18 cellular contexts compared by ENCODE assay signal in the genomic region with DNA sequence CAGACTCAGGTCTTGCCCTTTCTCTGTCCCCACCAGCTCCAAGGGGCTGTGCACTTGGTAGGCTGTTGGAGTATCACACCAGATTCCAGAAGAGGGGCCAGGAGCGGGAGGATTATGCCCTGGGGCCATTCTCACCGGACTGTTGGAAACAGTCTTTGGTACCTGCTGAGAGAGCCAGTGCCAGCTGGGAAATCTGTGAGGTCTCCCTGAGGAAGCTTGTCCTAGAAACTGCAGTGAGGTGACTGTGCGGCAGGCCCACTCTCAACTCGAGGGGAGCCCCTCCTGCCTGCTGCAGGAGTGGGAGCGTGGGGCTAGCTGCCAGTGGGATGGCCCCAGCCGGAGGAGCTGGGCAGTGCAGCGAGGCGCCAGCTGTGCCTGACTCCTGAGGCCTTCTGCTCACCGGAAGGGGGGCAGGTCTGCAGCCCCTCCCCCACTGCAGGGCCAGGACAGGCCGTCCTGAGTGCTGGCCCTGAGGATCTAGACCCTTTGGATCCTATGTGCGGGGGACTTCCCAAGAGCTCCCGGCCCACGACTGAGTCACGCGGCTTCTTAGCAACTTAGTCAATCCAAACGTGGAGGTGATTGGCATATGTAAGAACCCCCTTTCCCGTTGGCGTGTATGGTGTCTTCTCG.
DNase-seq lines count a peak whose midpoint lies in the region; ATAC-seq and TF ChIP-seq lines count a peak whose summit lies in the region.
"Had no signal": no experiment of that assay in that cellular context is flagged by ENCODE, and none has a peak within 500 bp of the region (broad histone marks: within the 10 kb centered on the region; RNA-seq: fewer than 3 reads in every experiment).

No MANE protein-coding gene starts in this region.

- H3K36me3 ChIP-seq in right atrium auricular region (no peaks in the 10 kb centered on the region), aorta (ENCODE audit: control insufficient read depth in 1 of 2, insufficient read depth in 2 of 2, low read length in 1 of 2) (no peaks in the 10 kb centered on the region), prostate gland (no peaks in the 10 kb centered on the region)
- H3K36me3 ChIP-seq: cardiac muscle cell had no signal

- no peaks in the 10 kb centered on the region for H3K9me3 ChIP-seq in right atrium auricular region
- H3K9me3 ChIP-seq in aorta (ENCODE audit: control insufficient read depth, low read length) = no peaks in the 10 kb centered on the region
- H3K9me3 ChIP-seq in prostate gland = no peaks in the 10 kb centered on the region
- H3K9me3 ChIP-seq: testis had no signal

- peaks cover 0 to 59% of the 10 kb centered on the region in 2 donors for H3K4me1 ChIP-seq in right atrium auricular region
- H3K4me1 ChIP-seq in aorta (ENCODE audit: control insufficient read depth in 1 of 2, insufficient read depth in 2 of 2, low read length in 2 of 2) = peaks cover 6 to 12% of the 10 kb centered on the region in 2 donors
- H3K4me1 ChIP-seq in prostate gland (replicated peaks) = no peaks in the 10 kb centered on the region

- peaks cover 57% of the 10 kb centered on the region for H3K4me1 Mint-ChIP-seq in osteocyte (ENCODE audit: unreplicated experiment)
- H3K4me1 Mint-ChIP-seq: activated CD4-positive, alpha-beta T cell treated with anti-CD3 and anti-CD28 coated beads, Interleukin-2, amount 10 ng/mL, durations not matched to agents 7 days and 5 days had no signal

- peak overlapping the region; percentile 67 for H3K27ac Mint-ChIP-seq in osteocyte (ENCODE audit: unreplicated experiment)
- H3K27ac Mint-ChIP-seq: activated CD4-positive, alpha-beta T cell treated with anti-CD3 and anti-CD28 coated beads, Interleukin-2, amount 10 ng/mL, durations not matched to agents 7 days and 5 days; natural killer cell treated with Interleukin-12 subunit alpha and Interleukin-12 subunit beta and Interleukin-15 and Interleukin-18, amount 100 ng/mL, for 72 hours; progenitor cell of endocrine pancreas had no signal

- intact Hi-C loops in aorta (cut with DNase I) (loop anchor here in 1 of 2 donors (5.0 kb wide), 1 partner anchor 34 kb away; no protein-coding TSS in a partner anchor), prostate gland (cut with DNase I) (no loop called here)

- WGBS in aorta, 2 donors = 19 to 20% methylated on average over 19 of the region's 19 CpGs
- 80% methylated on average over 19 of the region's 19 CpGs for WGBS in prostate gland

- H3K4me3 Mint-ChIP-seq in osteocyte (ENCODE audit: unreplicated experiment) = no peak overlapping the region
- H3K4me3 Mint-ChIP-seq: activated CD4-positive, alpha-beta T cell treated with anti-CD3 and anti-CD28 coated beads, Interleukin-2, amount 10 ng/mL, durations not matched to agents 7 days and 5 days; natural killer cell treated with Interleukin-12 subunit alpha and Interleukin-12 subunit beta and Interleukin-15 and Interleukin-18, amount 100 ng/mL, for 72 hours had no signal

- H3K27me3 Mint-ChIP-seq in osteocyte (ENCODE audit: unreplicated experiment) = no peaks in the 10 kb centered on the region

- ATAC-seq in aorta (ENCODE audit: low FRiP score) (peak; percentile 23), HG02763 (IDR thresholded peaks at IDR 0.05; ENCODE audit: unreplicated experiment) (no peak)

- no peak for TF ChIP-seq POLR2A in prostate gland (IDR thresholded peaks at IDR 0.05)

- H3K36me3 Mint-ChIP-seq in osteocyte (ENCODE audit: unreplicated experiment) = no peaks in the 10 kb centered on the region
- H3K36me3 Mint-ChIP-seq: natural killer cell treated with Interleukin-12 subunit alpha and Interleukin-12 subunit beta and Interleukin-15 and Interleukin-18, amount 100 ng/mL, for 72 hours had no signal

- H3K27me3 ChIP-seq in right atrium auricular region = no peaks in the 10 kb centered on the region
- H3K27me3 ChIP-seq in aorta (ENCODE audit: control insufficient read depth in 1 of 2, insufficient read depth in 2 of 2, low read length in 1 of 2) = no peaks in the 10 kb centered on the region
- H3K27me3 ChIP-seq in prostate gland (replicated peaks; ENCODE audit: insufficient read depth) = no peaks in the 10 kb centered on the region
- H3K27me3 ChIP-seq: cardiac muscle cell, testis had no signal

- H3K9me3 Mint-ChIP-seq in osteocyte (ENCODE audit: unreplicated experiment) = no peaks in the 10 kb centered on the region
- H3K9me3 Mint-ChIP-seq: activated CD4-positive, alpha-beta T cell treated with anti-CD3 and anti-CD28 coated beads, Interleukin-2, amount 10 ng/mL, durations not matched to agents 7 days and 5 days; natural killer cell treated with Interleukin-12 subunit alpha and Interleukin-12 subunit beta and Interleukin-15 and Interleukin-18, amount 100 ng/mL, for 72 hours had no signal

- H3K4me3 ChIP-seq in right atrium auricular region (no peak overlapping the region), aorta (ENCODE audit: low read length in 2 of 2) (no peak overlapping the region), prostate gland (no peak overlapping the region)
- H3K4me3 ChIP-seq: cardiac muscle cell, testis had no signal

- DNase-seq in right atrium auricular region (ENCODE audit: low spot score) (no peak), osteocyte (ENCODE audit: extremely low spot score, unreplicated experiment) (no peak), aorta (peak in 1 of 2 donors; percentile 84), SIG-M5 (lab: John Stamatoyannopoulos, UW) (no peak), prostate gland (ENCODE audit: low spot score) (no peak)
- DNase-seq: activated CD4-positive, alpha-beta T cell treated with anti-CD3 and anti-CD28 coated beads, Interleukin-2, amount 10 ng/mL, durations not matched to agents 7 days and 5 days; activated CD8-positive, alpha-beta memory T cell treated with anti-CD3 and anti-CD28 coated beads, Interleukin-2, amount 50 U/mL, for 4 hours; Calu3; NCI-H2029; NK-92 treated with Interleukin-12 subunit alpha and Interleukin-12 subunit beta, amount 100 ng/mL, for 24 hours; stimulated activated CD4-positive, alpha-beta T cell treated with anti-CD3 and anti-CD28 coated beads, Interleukin-12 subunit alpha, Interleukin-12 subunit beta, amount 100 ng/mL, for 4 hours; SW 1271; testis had no signal

- H3K27ac ChIP-seq in cingulate gyrus (ENCODE audit: low read depth, low read length) (peak overlapping the region; percentile 57), right atrium auricular region (peak overlapping the region; percentile 18 to 46), aorta (ENCODE audit: low read depth in 1 of 2, low read length in 2 of 2) (peak overlapping the region; percentile 2 to 78), prostate gland (peak overlapping the region in 1 of 2 donors; percentile 31)
- H3K27ac ChIP-seq: cardiac muscle cell, testis had no signal

- no peak for TF ChIP-seq CTCF in right atrium auricular region (IDR thresholded peaks at IDR 0.05)
- no peak for TF ChIP-seq CTCF in osteocyte (IDR thresholded peaks at IDR 0.05)
- no peak for TF ChIP-seq CTCF in prostate gland (IDR thresholded peaks at IDR 0.05)
